8 cellular contexts compared by ENCODE assay signal in the genomic region with DNA sequence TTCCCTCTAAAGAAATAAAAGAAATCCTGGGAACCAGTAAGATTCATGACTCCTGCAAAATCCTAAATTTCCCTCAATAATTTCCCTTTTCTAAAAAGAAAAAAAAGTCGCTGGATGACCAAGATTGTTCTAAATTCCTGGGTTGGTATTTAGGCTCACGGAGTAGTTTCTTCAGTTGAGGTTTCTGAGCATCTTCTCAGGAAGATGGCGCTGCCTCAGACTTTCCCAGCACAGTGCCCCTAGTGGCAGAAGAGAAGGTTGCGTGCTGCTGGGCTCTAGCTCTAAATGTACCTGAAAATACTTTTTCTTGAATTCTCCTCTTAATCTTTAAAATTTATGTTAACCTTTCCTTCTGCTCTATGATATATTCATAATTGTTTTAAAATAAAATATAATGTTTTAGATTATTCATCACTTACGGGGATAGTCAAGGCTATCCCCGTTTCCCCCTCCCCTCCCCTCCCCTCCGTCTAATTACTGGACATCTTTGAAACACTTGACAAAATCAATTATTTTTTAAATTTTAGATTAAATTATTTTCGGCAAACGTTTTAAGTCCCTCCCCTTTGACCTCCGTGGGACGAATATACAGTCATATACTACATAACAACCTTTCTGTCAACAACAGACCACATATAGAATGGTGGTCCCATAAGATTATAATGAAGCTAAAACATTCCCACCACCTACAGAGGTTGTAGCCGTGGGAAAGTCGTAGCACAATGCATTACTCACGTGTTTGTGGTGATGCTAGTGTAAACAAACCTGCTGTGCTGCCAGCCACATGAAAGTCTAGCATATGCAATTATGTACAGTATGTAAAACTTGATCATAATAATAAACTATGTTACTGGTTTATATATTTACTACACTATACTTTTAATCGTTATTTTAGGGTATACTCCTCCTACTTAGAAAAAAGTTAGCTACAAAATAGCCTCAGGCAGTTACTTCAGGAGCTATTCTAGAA. TPM values are rescaled to one million over a fixed set of nuclear protein-coding genes. Genes with fewer than 3 reads are reported as not detected.
A peak's percentile ranks its signal among the peaks of the same experiment; 100 is the strongest.
DNase-seq lines count a peak whose midpoint lies in the region; ATAC-seq, FAIRE-seq and TF ChIP-seq lines count a peak whose summit lies in the region.

No MANE protein-coding gene starts in this region.

- H3K4me3 ChIP-seq in AG10803 (ENCODE audit: low read length) (no peak overlapping the region), epithelial cell of esophagus (ENCODE audit: low read length) (no peak overlapping the region)

- DNase-seq in AG10803 (ENCODE audit: low read depth) (peak; percentile 44), GM18507 (ENCODE audit: extremely low spot score, insufficient read length, low read depth) (peak; percentile 17), NCI-H2107 (lab: John Stamatoyannopoulos, UW) (peak; percentile 1), epithelial cell of esophagus (ENCODE audit: low read depth) (peak; percentile 65), pons (ENCODE audit: low spot score) (peak; percentile 26), NCI-H526 treated with DMSO at 0.1 percent for 48 hours (lab: John Stamatoyannopoulos, UW) (no peak), T1000 (lab: John Stamatoyannopoulos, UW) (no peak)
- DNase-seq in activated CD8-positive, alpha-beta T cell treated with anti-CD3 and anti-CD28 coated beads, Interleukin-2, amount 10 ng/mL, durations not matched to agents 7 days and 5 days: peak; percentile 67

- H3K9me3 Mint-ChIP-seq in activated CD8-positive, alpha-beta T cell treated with anti-CD3 and anti-CD28 coated beads, Interleukin-2, amount 10 ng/mL, durations not matched to agents 7 days and 5 days (ENCODE audit: insufficient read depth): no peaks in the 10 kb centered on the region

- no peak overlapping the region for H3K4me3 Mint-ChIP-seq in activated CD8-positive, alpha-beta T cell treated with anti-CD3 and anti-CD28 coated beads, Interleukin-2, amount 10 ng/mL, durations not matched to agents 7 days and 5 days

- POLR2A ChIA-PET in activated CD8-positive, alpha-beta T cell treated with anti-CD3 and anti-CD28 coated beads, Interleukin-2, amount 10 ng/mL, durations not matched to agents 7 days and 5 days (lab: Charles Lee): no interaction called here

- H3K27me3 Mint-ChIP-seq in activated CD8-positive, alpha-beta T cell treated with anti-CD3 and anti-CD28 coated beads, Interleukin-2, amount 10 ng/mL, durations not matched to agents 7 days and 5 days (ENCODE audit: low read depth): no peaks in the 10 kb centered on the region

- peak; percentile 78 for FAIRE-seq in GM18507 (lab: Jason Lieb, UNC)

- no peaks in the 10 kb centered on the region for H3K36me3 Mint-ChIP-seq in activated CD8-positive, alpha-beta T cell treated with anti-CD3 and anti-CD28 coated beads, Interleukin-2, amount 10 ng/mL, durations not matched to agents 7 days and 5 days (ENCODE audit: low read depth)

- ATAC-seq in activated CD8-positive, alpha-beta T cell treated with anti-CD3 and anti-CD28 coated beads, Interleukin-2, amount 10 ng/mL, durations not matched to agents 7 days and 5 days: no peak

- TF ChIP-seq CTCF in AG10803 (conservative IDR thresholded peaks at IDR 0.05; ENCODE audit: low read length) (peak; percentile 69), epithelial cell of esophagus (IDR thresholded peaks at IDR 0.05; ENCODE audit: insufficient read depth, low read depth, low read length, missing control alignments) (peak; percentile 92)

- H3K4me1 Mint-ChIP-seq in activated CD8-positive, alpha-beta T cell treated with anti-CD3 and anti-CD28 coated beads, Interleukin-2, amount 10 ng/mL, durations not matched to agents 7 days and 5 days (ENCODE audit: low read depth): no peaks in the 10 kb centered on the region

- CTCF ChIA-PET in activated CD8-positive, alpha-beta T cell treated with anti-CD3 and anti-CD28 coated beads, Interleukin-2, amount 10 ng/mL, durations not matched to agents 7 days and 5 days (lab: Charles Lee): interaction anchor here (0.6 to 2.2 kb wide), 20 partner anchors 8 to 526 kb away, joined by 3 to 8 read pairs (median 3); partner anchors contain the start of gene GATB

- no peak overlapping the region for H3K27ac Mint-ChIP-seq in activated CD8-positive, alpha-beta T cell treated with anti-CD3 and anti-CD28 coated beads, Interleukin-2, amount 10 ng/mL, durations not matched to agents 7 days and 5 days

RNA-seq across cellular contexts. Expression of gene GATB, which starts 41.0 kb away (rescaled TPM):
- 10 to 100 TPM; 13.8 to 16.3 TPM for total RNA-seq in activated CD8-positive, alpha-beta T cell treated with anti-CD3 and anti-CD28 coated beads, Interleukin-2, amount 10 ng/mL, durations not matched to agents 7 days and 5 days

Comparison
In these comparisons a context has a peak if more than half of its experiments do, and no peak if none do; other contexts are left out.
1. DNase-seq: peak in AG10803 (single experiment), GM18507 (single experiment), NCI-H2107 (single experiment), activated CD8-positive, alpha-beta T cell treated with anti-CD3 and anti-CD28 coated beads, Interleukin-2, amount 10 ng/mL, durations not matched to agents 7 days and 5 days (single experiment), epithelial cell of esophagus (single experiment) and pons (single experiment); none in NCI-H526 treated with DMSO at 0.1 percent for 48 hours (single experiment) and T1000 (single experiment).